Comparison of ENCODE assay signal across 11 cellular contexts in the genomic region with DNA sequence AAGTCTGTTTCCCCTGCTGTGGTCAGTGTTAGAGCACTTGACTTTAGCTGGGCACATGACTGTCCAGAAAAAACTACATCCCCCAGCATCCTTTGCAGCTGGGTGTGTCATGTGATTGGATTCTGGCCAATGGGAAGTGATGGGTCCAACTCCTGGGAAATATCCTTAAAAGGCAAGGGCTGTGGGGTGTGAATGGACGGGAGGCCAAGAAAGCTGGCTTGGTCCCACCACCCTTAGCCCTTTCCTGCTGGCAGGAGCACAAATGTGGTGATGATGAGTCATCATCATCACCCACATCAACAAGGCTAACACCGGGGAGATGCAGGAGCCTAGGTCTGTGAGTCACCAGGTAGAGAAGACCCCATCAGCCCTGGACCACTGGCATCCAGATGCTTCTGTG.
DNase-seq lines count a peak whose midpoint lies in the region; ATAC-seq, FAIRE-seq and TF ChIP-seq lines count a peak whose summit lies in the region.
"Had no signal": no experiment of that assay in that cellular context is flagged by ENCODE, and none has a peak within 500 bp of the region (broad histone marks: within the 10 kb centered on the region; RNA-seq: fewer than 3 reads in every experiment).

No MANE protein-coding gene starts in this region.

- ATAC-seq in GM18858 (IDR thresholded peaks at IDR 0.05; ENCODE audit: unreplicated experiment) (no peak), HG02759 (IDR thresholded peaks at IDR 0.05; ENCODE audit: unreplicated experiment) (no peak)

- no peaks in the 10 kb centered on the region for H3K36me3 ChIP-seq in hepatocyte (replicated peaks; ENCODE audit: insufficient read depth, low read depth)

- H3K9me2 ChIP-seq in hepatocyte (replicated peaks; ENCODE audit: insufficient read depth): no peaks in the 10 kb centered on the region

- H3K27me3 Mint-ChIP-seq in brain: peaks cover 9% of the 10 kb centered on the region

- no peak overlapping the region for H3K4me3 ChIP-seq in hepatocyte

- H3K4me1 Mint-ChIP-seq in brain: peaks cover 13% of the 10 kb centered on the region

- H3K27ac Mint-ChIP-seq in brain: peak overlapping the region in 3 of 5 experiments; percentile 45 to 70 (median 64)

- H3K79me2 ChIP-seq in hepatocyte: no peaks in the 10 kb centered on the region

- WGBS in hepatocyte (ENCODE audit: low lambda C conversion rate, missing lambda C conversion rate): 58% methylated on average over 2 of the region's 2 CpGs

- no peak overlapping the region for H2AFZ ChIP-seq in hepatocyte

- no peaks in the 10 kb centered on the region for H3K36me3 Mint-ChIP-seq in brain

- no peaks in the 10 kb centered on the region for H4K20me1 ChIP-seq in hepatocyte (ENCODE audit: insufficient read depth, poor library complexity, severe bottlenecking)

- no peak overlapping the region for H3K4me3 Mint-ChIP-seq in brain
- H3K4me3 Mint-ChIP-seq: neural crest cell had no signal

- peak; percentile 93 for FAIRE-seq in HTR-8/SVneo (lab: Jason Lieb, UNC)
- FAIRE-seq: G401.6 had no signal

- DNase-seq in AG08395 (ENCODE audit: low spot score): peak; percentile 81
- peak; percentile 77 for DNase-seq in HTR-8/SVneo (ENCODE audit: insufficient read length, low spot score)
- DNase-seq in kidney glomerular epithelial cell (lab: John Stamatoyannopoulos, UW): peak; percentile 73
- DNase-seq in hepatocyte (ENCODE audit: low spot score): no peak
- DNase-seq in stimulated activated CD4-positive, alpha-beta T cell treated with anti-CD3 and anti-CD28 coated beads, Interleukin-15, amount 100 ng/mL, for 24 hours: no peak
- DNase-seq: stimulated activated naive CD4-positive, alpha-beta T cell treated with Interleukin-2 at 50 U/mL for 16 hours had no signal

- H3K4me2 ChIP-seq in hepatocyte: no peak overlapping the region

- TF ChIP-seq CTCF in brain (conservative IDR thresholded peaks at IDR 0.05) (no peak), hepatocyte (IDR thresholded peaks at IDR 0.05; ENCODE audit: poor library complexity) (no peak)

- H3K27ac ChIP-seq in hepatocyte: no peak overlapping the region

- no peaks in the 10 kb centered on the region for H3K9me3 ChIP-seq in hepatocyte (ENCODE audit: low read depth)

- no peaks in the 10 kb centered on the region for H3K27me3 ChIP-seq in hepatocyte

- H3K4me1 ChIP-seq in hepatocyte (ENCODE audit: insufficient read depth): no peaks in the 10 kb centered on the region

- H3K9me3 Mint-ChIP-seq in brain: peaks cover 0 to 9% (median 0%) of the 10 kb centered on the region in 5 experiments

Comparison
In these comparisons a context has a peak if more than half of its experiments do, and no peak if none do; other contexts are left out.
1. DNase-seq: peak in AG08395 (single experiment), HTR-8/SVneo (single experiment) and kidney glomerular epithelial cell (single experiment); none in hepatocyte (single experiment) and stimulated activated CD4-positive, alpha-beta T cell treated with anti-CD3 and anti-CD28 coated beads, Interleukin-15, amount 100 ng/mL, for 24 hours (single experiment).